In the genomic region with DNA sequence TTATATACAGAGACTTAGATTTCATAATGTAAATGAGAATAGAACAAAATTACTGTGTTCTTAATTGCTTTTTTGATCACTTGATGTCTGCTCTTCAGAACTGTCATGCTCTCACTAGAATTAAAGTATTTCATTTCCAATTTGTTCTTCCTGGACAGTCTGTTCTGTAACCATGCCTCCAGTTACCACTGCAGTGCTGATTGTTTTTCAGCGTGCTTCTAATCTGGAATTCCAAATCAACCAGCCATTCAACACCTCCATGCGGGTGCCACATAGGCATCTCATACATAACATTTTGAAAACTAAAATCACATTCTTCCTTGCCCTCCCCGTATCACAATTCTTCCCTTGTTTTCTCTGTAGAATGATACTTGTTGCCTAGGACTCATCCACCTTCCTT, we compare ENCODE assay signal across 26 cellular contexts.
"Had no signal": no experiment of that assay in that cellular context is flagged by ENCODE, and none has a peak within 500 bp of the region (broad histone marks: within the 10 kb centered on the region; RNA-seq: fewer than 3 reads in every experiment).

No MANE protein-coding gene starts in this region.

- H3K27me3 ChIP-seq: brain microvascular endothelial cell, esophagus squamous epithelium, gastroesophageal sphincter, heart right ventricle, neutrophil, ovary, vagina had no signal

- H3K27ac Mint-ChIP-seq: activated CD8-positive, alpha-beta T cell treated with anti-CD3 and anti-CD28 coated beads, Interleukin-2, amount 10 ng/mL, durations not matched to agents 7 days and 5 days; activated naive CD8-positive, alpha-beta T cell treated with anti-CD3 and anti-CD28 coated beads, Interleukin-2, amount 50 U/mL, for 24 hours; activated T-helper 1 cell treated with anti-CD3 and anti-CD28 coated beads, Interleukin-12 subunit alpha, Interleukin-12 subunit beta, Interleukin-2, Interleukin-4 antibody, amounts not matched to agents 30 ng/mL and 10 ng/mL and 1 ng/mL, durations not matched to agents 14 hours and 24 hours and 36 hours; endodermal cell; mesothelial cell of epicardium; stimulated activated naive B cell treated with anti-CD40 and anti-IgM and Interleukin-4, amounts not matched to agents 10 μg/mL and 1 μg/mL and 100 μg/mL, for 72 hours; T-helper 2 cell treated with Interferon-gamma antibody and Interleukin-4, amounts not matched to agents 5 μg/mL and 100 μg/mL, for 36 hours had no signal

- H3K27me3 Mint-ChIP-seq: activated naive CD8-positive, alpha-beta T cell treated with anti-CD3 and anti-CD28 coated beads, Interleukin-2, amount 50 U/mL, for 24 hours; central memory CD8-positive, alpha-beta T cell; stimulated activated naive B cell treated with anti-CD40 and anti-IgM and Interleukin-4, amounts not matched to agents 10 μg/mL and 1 μg/mL and 100 μg/mL, for 72 hours had no signal

- DNase-seq: activated CD4-positive, alpha-beta T cell treated with anti-CD3 and anti-CD28 coated beads for 1 hour; activated CD4-positive, alpha-beta T cell treated with anti-CD3 and anti-CD28 coated beads, Interleukin-2, amount 50 U/mL, for 1 hour; activated CD8-positive, alpha-beta T cell treated with anti-CD3 and anti-CD28 coated beads, Interleukin-2, amount 10 ng/mL, durations not matched to agents 7 days and 5 days; activated gamma-delta T cell; activated naive CD4-positive, alpha-beta T cell treated with anti-CD3 and anti-CD28 coated beads, Interleukin-2, amount 50 U/mL, for 16 hours; activated naive CD8-positive, alpha-beta T cell treated with anti-CD3 and anti-CD28 coated beads, Interleukin-2, amount 50 U/mL, for 24 hours; anterior cingulate cortex; brain microvascular endothelial cell; endodermal cell; esophagus squamous epithelium; heart right ventricle; ovary; stimulated activated CD4-positive, alpha-beta T cell treated with anti-CD3 and anti-CD28 coated beads, Interleukin-2, amount 100 ng/mL, for 48 hours; stimulated activated CD8-positive, alpha-beta memory T cell treated with anti-CD3 and anti-CD28 coated beads, Interleukin-4, amount 100 ng/mL, for 48 hours; stimulated activated naive B cell treated with anti-CD40 and anti-IgM and Interleukin-4, amounts not matched to agents 10 μg/mL and 1 μg/mL and 100 μg/mL, for 72 hours; WERI-Rb-1 had no signal

- ATAC-seq: activated CD8-positive, alpha-beta T cell treated with anti-CD3 and anti-CD28 coated beads, Interleukin-2, amount 10 ng/mL, durations not matched to agents 7 days and 5 days; activated naive CD8-positive, alpha-beta T cell treated with anti-CD3 and anti-CD28 coated beads, Interleukin-2, amount 50 U/mL, for 24 hours; gastroesophageal sphincter; stimulated activated naive B cell treated with anti-CD40 and anti-IgM and Interleukin-4, amounts not matched to agents 10 μg/mL and 1 μg/mL and 100 μg/mL, for 72 hours had no signal

- H3K4me1 Mint-ChIP-seq: activated naive CD8-positive, alpha-beta T cell treated with anti-CD3 and anti-CD28 coated beads, Interleukin-2, amount 50 U/mL, for 24 hours; mesothelial cell of epicardium had no signal

- H3K9me3 ChIP-seq: esophagus squamous epithelium, gastroesophageal sphincter, heart right ventricle, neutrophil, ovary, vagina had no signal

- H3K4me3 ChIP-seq: coronary artery, esophagus squamous epithelium, gastroesophageal sphincter, heart right ventricle, lung, ovary, vagina had no signal

- H3K27ac ChIP-seq: brain microvascular endothelial cell, coronary artery, esophagus squamous epithelium, gastroesophageal sphincter, neutrophil, ovary, vagina, WERI-Rb-1 had no signal

- H3K9me3 Mint-ChIP-seq: activated naive CD8-positive, alpha-beta T cell treated with anti-CD3 and anti-CD28 coated beads, Interleukin-2, amount 50 U/mL, for 24 hours; activated T-helper 1 cell treated with anti-CD3 and anti-CD28 coated beads, Interleukin-12 subunit alpha, Interleukin-12 subunit beta, Interleukin-2, Interleukin-4 antibody, amounts not matched to agents 30 ng/mL and 10 ng/mL and 1 ng/mL, durations not matched to agents 14 hours and 24 hours and 36 hours; central memory CD8-positive, alpha-beta T cell; endodermal cell; mesothelial cell of epicardium; nephron; stimulated activated naive B cell treated with anti-CD40 and anti-IgM and Interleukin-4, amounts not matched to agents 10 μg/mL and 1 μg/mL and 100 μg/mL, for 72 hours; T-helper 2 cell treated with Interferon-gamma antibody and Interleukin-4, amounts not matched to agents 5 μg/mL and 100 μg/mL, for 36 hours had no signal

- H3K4me3 Mint-ChIP-seq: activated CD8-positive, alpha-beta T cell treated with anti-CD3 and anti-CD28 coated beads, Interleukin-2, amount 10 ng/mL, durations not matched to agents 7 days and 5 days; activated naive CD8-positive, alpha-beta T cell treated with anti-CD3 and anti-CD28 coated beads, Interleukin-2, amount 50 U/mL, for 24 hours; activated T-helper 1 cell treated with anti-CD3 and anti-CD28 coated beads, Interleukin-12 subunit alpha, Interleukin-12 subunit beta, Interleukin-2, Interleukin-4 antibody, amounts not matched to agents 30 ng/mL and 10 ng/mL and 1 ng/mL, durations not matched to agents 14 hours and 24 hours and 36 hours; central memory CD8-positive, alpha-beta T cell; endodermal cell; mesothelial cell of epicardium; nephron; stimulated activated naive B cell treated with anti-CD40 and anti-IgM and Interleukin-4, amounts not matched to agents 10 μg/mL and 1 μg/mL and 100 μg/mL, for 72 hours; T-helper 2 cell treated with Interferon-gamma antibody and Interleukin-4, amounts not matched to agents 5 μg/mL and 100 μg/mL, for 36 hours had no signal

- H3K36me3 ChIP-seq: brain microvascular endothelial cell, gastroesophageal sphincter, neutrophil, ovary, vagina, WERI-Rb-1 had no signal

- H3K4me1 ChIP-seq: esophagus squamous epithelium, vagina had no signal
